In genomic region chr9:93578844-93579243, GRCh38 we compare ENCODE assay signal across 11 cellular contexts. TPM values are rescaled to one million over a fixed set of nuclear protein-coding genes. Genes with fewer than 3 reads are reported as not detected.
A peak's percentile ranks its signal among the peaks of the same experiment; 100 is the strongest.
DNase-seq lines count a peak whose midpoint lies in the region; ATAC-seq lines count a peak whose summit lies in the region.
"Had no signal": no experiment of that assay in that cellular context is flagged by ENCODE, and none has a peak within 500 bp of the region (broad histone marks: within the 10 kb centered on the region; RNA-seq: fewer than 3 reads in every experiment).

No MANE protein-coding gene starts in this region.

- H3K36me3 Mint-ChIP-seq in activated T-helper 1 cell treated with anti-CD3 and anti-CD28 coated beads, Interleukin-12 subunit alpha, Interleukin-12 subunit beta, Interleukin-2, Interleukin-4 antibody, amounts not matched to agents 30 ng/mL and 10 ng/mL and 1 ng/mL, durations not matched to agents 14 hours and 24 hours and 36 hours (ENCODE audit: low read depth): peaks cover 14% of the 10 kb centered on the region

- H3K4me3 Mint-ChIP-seq in activated T-helper 1 cell treated with anti-CD3 and anti-CD28 coated beads, Interleukin-12 subunit alpha, Interleukin-12 subunit beta, Interleukin-2, Interleukin-4 antibody, amounts not matched to agents 30 ng/mL and 10 ng/mL and 1 ng/mL, durations not matched to agents 14 hours and 24 hours and 36 hours: peak overlapping the region; percentile 44

- H3K36me3 ChIP-seq in stomach smooth muscle (ENCODE audit: control insufficient read depth in 2 of 2, insufficient read depth in 2 of 2, low read length in 2 of 2): no peaks in the 10 kb centered on the region
- H3K36me3 ChIP-seq: suprapubic skin had no signal

- intact Hi-C loops in activated T-helper 1 cell treated with anti-CD3 and anti-CD28 coated beads, Interleukin-12 subunit alpha, Interleukin-12 subunit beta, Interleukin-2, Interleukin-4 antibody, amounts not matched to agents 30 ng/mL and 10 ng/mL and 1 ng/mL, durations not matched to agents 14 hours and 24 hours and 36 hours (cut with micrococcal nuclease): loop anchor here (5.0 kb wide), 1 partner anchor 702 kb away; the partner anchor contains the start of gene ZNF484

- H3K27me3 Mint-ChIP-seq in activated T-helper 1 cell treated with anti-CD3 and anti-CD28 coated beads, Interleukin-12 subunit alpha, Interleukin-12 subunit beta, Interleukin-2, Interleukin-4 antibody, amounts not matched to agents 30 ng/mL and 10 ng/mL and 1 ng/mL, durations not matched to agents 14 hours and 24 hours and 36 hours (ENCODE audit: insufficient read depth): no peaks in the 10 kb centered on the region

- peaks cover 58% of the 10 kb centered on the region for H3K4me1 ChIP-seq in stomach smooth muscle (ENCODE audit: control insufficient read depth, insufficient read depth, low read length)

- peaks cover 28% of the 10 kb centered on the region for H3K4me1 Mint-ChIP-seq in activated T-helper 1 cell treated with anti-CD3 and anti-CD28 coated beads, Interleukin-12 subunit alpha, Interleukin-12 subunit beta, Interleukin-2, Interleukin-4 antibody, amounts not matched to agents 30 ng/mL and 10 ng/mL and 1 ng/mL, durations not matched to agents 14 hours and 24 hours and 36 hours (ENCODE audit: low read depth)

- peak; percentile 50 for DNase-seq in activated CD8-positive, alpha-beta memory T cell treated with anti-CD3 and anti-CD28 coated beads for 24 hours
- DNase-seq in activated CD8-positive, alpha-beta memory T cell treated with anti-CD3 and anti-CD28 coated beads, Interleukin-2, amount 50 U/mL, for 4 hours: no peak
- DNase-seq in activated T-helper 1 cell treated with anti-CD3 and anti-CD28 coated beads, Interleukin-12 subunit alpha, Interleukin-12 subunit beta, Interleukin-2, Interleukin-4 antibody, amounts not matched to agents 30 ng/mL and 10 ng/mL and 1 ng/mL, durations not matched to agents 14 hours and 24 hours and 36 hours (ENCODE audit: low spot score): no peak
- DNase-seq in mesenteric fat pad (ENCODE audit: low spot score) (peak; percentile 39), NCI-H2029 treated with DMSO at 0.1 percent for 48 hours (lab: John Stamatoyannopoulos, UW) (no peak)
- DNase-seq: cerebellar nuclear complex; stimulated activated CD4-positive, alpha-beta T cell treated with anti-CD3 and anti-CD28 coated beads, Interleukin-2, amount 100 ng/mL, for 48 hours had no signal

- peak overlapping the region; percentile 68 to 86 for H3K9ac ChIP-seq in stomach smooth muscle (ENCODE audit: low read length in 2 of 2)

- no peak overlapping the region for H3K27ac Mint-ChIP-seq in activated T-helper 1 cell treated with anti-CD3 and anti-CD28 coated beads, Interleukin-12 subunit alpha, Interleukin-12 subunit beta, Interleukin-2, Interleukin-4 antibody, amounts not matched to agents 30 ng/mL and 10 ng/mL and 1 ng/mL, durations not matched to agents 14 hours and 24 hours and 36 hours

- peaks cover 7% of the 10 kb centered on the region for H3K9me3 Mint-ChIP-seq in activated T-helper 1 cell treated with anti-CD3 and anti-CD28 coated beads, Interleukin-12 subunit alpha, Interleukin-12 subunit beta, Interleukin-2, Interleukin-4 antibody, amounts not matched to agents 30 ng/mL and 10 ng/mL and 1 ng/mL, durations not matched to agents 14 hours and 24 hours and 36 hours

- ATAC-seq in HG03108 (IDR thresholded peaks at IDR 0.05; ENCODE audit: unreplicated experiment) (no peak), GM18861 (IDR thresholded peaks at IDR 0.05; ENCODE audit: unreplicated experiment) (no peak)

- peak overlapping the region; percentile 64 for H3K27ac ChIP-seq in stomach smooth muscle (ENCODE audit: low read length)

- no peaks in the 10 kb centered on the region for H3K27me3 ChIP-seq in stomach smooth muscle (ENCODE audit: control insufficient read depth in 1 of 2, insufficient read depth in 2 of 2, low read length in 2 of 2)
- H3K27me3 ChIP-seq: suprapubic skin had no signal

- peak overlapping the region in 1 of 2 donors; percentile 81 for H3K4me3 ChIP-seq in stomach smooth muscle (ENCODE audit: low read length in 2 of 2)

- no peaks in the 10 kb centered on the region for H3K9me3 ChIP-seq in stomach smooth muscle (ENCODE audit: control insufficient read depth in 2 of 2, low read length in 2 of 2)
- H3K9me3 ChIP-seq: suprapubic skin had no signal

RNA-seq across cellular contexts. Expression of gene PHF2, which starts 2.5 kb away (rescaled TPM):
- total RNA-seq in activated T-helper 1 cell treated with anti-CD3 and anti-CD28 coated beads, Interleukin-12 subunit alpha, Interleukin-12 subunit beta, Interleukin-2, Interleukin-4 antibody, amounts not matched to agents 30 ng/mL and 10 ng/mL and 1 ng/mL, durations not matched to agents 14 hours and 24 hours and 36 hours: 24.5 and 26.5 TPM in 2 replicates
- total RNA-seq in mesenteric fat pad: 23.0 TPM

Comparison
In these comparisons a context has a peak if more than half of its experiments do, and no peak if none do; other contexts are left out.
1. DNase-seq: peak in activated CD8-positive, alpha-beta memory T cell treated with anti-CD3 and anti-CD28 coated beads for 24 hours (single experiment) and mesenteric fat pad (single experiment); none in activated CD8-positive, alpha-beta memory T cell treated with anti-CD3 and anti-CD28 coated beads, Interleukin-2, amount 50 U/mL, for 4 hours (single experiment), activated T-helper 1 cell treated with anti-CD3 and anti-CD28 coated beads, Interleukin-12 subunit alpha, Interleukin-12 subunit beta, Interleukin-2, Interleukin-4 antibody, amounts not matched to agents 30 ng/mL and 10 ng/mL and 1 ng/mL, durations not matched to agents 14 hours and 24 hours and 36 hours (single experiment) and NCI-H2029 treated with DMSO at 0.1 percent for 48 hours (single experiment).